ENCODE assay signal across 20 cellular contexts in genomic region chr6:149152521-149152920, GRCh38.
DNase-seq lines count a peak whose midpoint lies in the region; ATAC-seq and TF ChIP-seq lines count a peak whose summit lies in the region.
"Had no signal": no experiment of that assay in that cellular context is flagged by ENCODE, and none has a peak within 500 bp of the region (broad histone marks: within the 10 kb centered on the region; RNA-seq: fewer than 3 reads in every experiment).

No MANE protein-coding gene starts in this region.

- WGBS in esophagus muscularis mucosa = 73% methylated on average over 1 of the region's 1 CpG

- TF ChIP-seq POLR2A in esophagus muscularis mucosa (IDR thresholded peaks at IDR 0.05; ENCODE audit: low read depth) = no peak

- no peak for ATAC-seq in CD4-positive, CD25-positive, alpha-beta regulatory T cell (ENCODE audit: low read depth in 2 of 2)
- ATAC-seq in activated CD8-positive, alpha-beta T cell treated with anti-CD3 and anti-CD28 coated beads for 36 hours = no peak
- ATAC-seq in HG03457 (IDR thresholded peaks at IDR 0.05; ENCODE audit: unreplicated experiment) (no peak), upper lobe of right lung (no peak)
- ATAC-seq: PC-3 had no signal

- H3K9me3 ChIP-seq in CD4-positive, CD25-positive, alpha-beta regulatory T cell (ENCODE audit: control insufficient read depth in 2 of 2, low read length in 2 of 2) = no peaks in the 10 kb centered on the region
- no peaks in the 10 kb centered on the region for H3K9me3 ChIP-seq in esophagus muscularis mucosa
- H3K9me3 ChIP-seq in upper lobe of right lung = no peaks in the 10 kb centered on the region
- H3K9me3 ChIP-seq: MG63 had no signal

- H3K27ac ChIP-seq in CD4-positive, CD25-positive, alpha-beta regulatory T cell (ENCODE audit: insufficient read depth, low read length, poor library complexity, severe bottlenecking) = no peak overlapping the region
- H3K27ac ChIP-seq in esophagus muscularis mucosa (replicated peaks in 1 of 4) (no peak overlapping the region), upper lobe of right lung (no peak overlapping the region)
- H3K27ac ChIP-seq: GM23248 had no signal

- H3K27me3 ChIP-seq in CD4-positive, CD25-positive, alpha-beta regulatory T cell (ENCODE audit: control insufficient read depth, insufficient read depth, low read length) = no peaks in the 10 kb centered on the region
- H3K27me3 ChIP-seq in esophagus muscularis mucosa = no peaks in the 10 kb centered on the region
- H3K27me3 ChIP-seq in upper lobe of right lung = no peaks in the 10 kb centered on the region

- no peaks in the 10 kb centered on the region for H3K36me3 ChIP-seq in CD4-positive, CD25-positive, alpha-beta regulatory T cell (ENCODE audit: control insufficient read depth, insufficient read depth, low read length)
- no peaks in the 10 kb centered on the region for H3K36me3 ChIP-seq in esophagus muscularis mucosa
- H3K36me3 ChIP-seq in upper lobe of right lung = no peaks in the 10 kb centered on the region
- H3K36me3 ChIP-seq: MG63 had no signal

- DNase-seq in activated CD4-positive, alpha-beta T cell treated with anti-CD3 and anti-CD28 coated beads, Interleukin-2, amount 10 ng/mL, durations not matched to agents 24 days and 14 days = peak; percentile 59
- DNase-seq in activated CD4-positive, alpha-beta T cell treated with anti-CD3 and anti-CD28 coated beads, Interleukin-2, amount 10 ng/mL, durations not matched to agents 7 days and 5 days = no peak
- DNase-seq in CD4-positive, CD25-positive, alpha-beta regulatory T cell = no peak
- no peak for DNase-seq in activated CD8-positive, alpha-beta T cell treated with anti-CD3 and anti-CD28 coated beads for 36 hours
- DNase-seq in esophagus muscularis mucosa (ENCODE audit: extremely low spot score) (peak; percentile 60), GF-D8 (lab: John Stamatoyannopoulos, UW) (no peak), upper lobe of right lung (no peak)
- DNase-seq: DMS79, GM23248, HCEC 1CT, MG63, NCI-H1048, NCI-H1436, NCI-H1930, NCI-H226, PC-3, RPMI8226, SHP77 treated with DMSO at 0.1 percent for 48 hours had no signal

- peaks cover 59% of the 10 kb centered on the region for H3K4me1 ChIP-seq in CD4-positive, CD25-positive, alpha-beta regulatory T cell (ENCODE audit: control insufficient read depth, insufficient read depth, low read length, poor library complexity, severe bottlenecking)
- peaks cover 0 to 8% (median under 1%) of the 10 kb centered on the region in 4 donors for H3K4me1 ChIP-seq in esophagus muscularis mucosa
- H3K4me1 ChIP-seq in upper lobe of right lung = no peaks in the 10 kb centered on the region

- H3K27me3 Mint-ChIP-seq in activated CD4-positive, alpha-beta T cell treated with anti-CD3 and anti-CD28 coated beads, Interleukin-2, amount 10 ng/mL, durations not matched to agents 24 days and 14 days = no peaks in the 10 kb centered on the region
- no peaks in the 10 kb centered on the region for H3K27me3 Mint-ChIP-seq in activated CD4-positive, alpha-beta T cell treated with anti-CD3 and anti-CD28 coated beads, Interleukin-2, amount 10 ng/mL, durations not matched to agents 7 days and 5 days
- no peaks in the 10 kb centered on the region for H3K27me3 Mint-ChIP-seq in CD4-positive, CD25-positive, alpha-beta regulatory T cell
- H3K27me3 Mint-ChIP-seq in activated CD8-positive, alpha-beta T cell treated with anti-CD3 and anti-CD28 coated beads for 36 hours = no peaks in the 10 kb centered on the region
- H3K27me3 Mint-ChIP-seq: IgD-negative memory B cell had no signal

- CTCF ChIA-PET in activated CD4-positive, alpha-beta T cell treated with anti-CD3 and anti-CD28 coated beads, Interleukin-2, amount 10 ng/mL, durations not matched to agents 7 days and 5 days (lab: Charles Lee) = interaction anchor here (0.6 to 3.7 kb wide), 10 partner anchors 10 to 109 kb away, joined by 3 to 20 read pairs (median 4); no protein-coding TSS in a partner anchor
- CTCF ChIA-PET in activated CD8-positive, alpha-beta T cell treated with anti-CD3 and anti-CD28 coated beads for 36 hours (lab: Charles Lee) = interaction anchor here (0.8 to 1.6 kb wide), 3 partner anchors 70 to 365 kb away, joined by 3 to 4 read pairs (median 4); no protein-coding TSS in a partner anchor

- H3K4me3 ChIP-seq in CD4-positive, CD25-positive, alpha-beta regulatory T cell (ENCODE audit: low read depth, low read length) = no peak overlapping the region
- no peak overlapping the region for H3K4me3 ChIP-seq in esophagus muscularis mucosa
- H3K4me3 ChIP-seq in upper lobe of right lung = no peak overlapping the region
- H3K4me3 ChIP-seq: GM23248, MG63 had no signal

- peaks cover 57% of the 10 kb centered on the region for H3K36me3 Mint-ChIP-seq in activated CD4-positive, alpha-beta T cell treated with anti-CD3 and anti-CD28 coated beads, Interleukin-2, amount 10 ng/mL, durations not matched to agents 24 days and 14 days (ENCODE audit: low read depth)
- peaks cover 52% of the 10 kb centered on the region for H3K36me3 Mint-ChIP-seq in activated CD4-positive, alpha-beta T cell treated with anti-CD3 and anti-CD28 coated beads, Interleukin-2, amount 10 ng/mL, durations not matched to agents 7 days and 5 days (ENCODE audit: low read depth)
- no peaks in the 10 kb centered on the region for H3K36me3 Mint-ChIP-seq in CD4-positive, CD25-positive, alpha-beta regulatory T cell
- peaks cover 35% of the 10 kb centered on the region for H3K36me3 Mint-ChIP-seq in activated CD8-positive, alpha-beta T cell treated with anti-CD3 and anti-CD28 coated beads for 36 hours (ENCODE audit: low read depth)
- H3K36me3 Mint-ChIP-seq: IgD-negative memory B cell had no signal

- no peak for TF ChIP-seq EP300 in esophagus muscularis mucosa (IDR thresholded peaks at IDR 0.05)

- H3K4me3 Mint-ChIP-seq in activated CD4-positive, alpha-beta T cell treated with anti-CD3 and anti-CD28 coated beads, Interleukin-2, amount 10 ng/mL, durations not matched to agents 24 days and 14 days = peak overlapping the region; percentile 71
- H3K4me3 Mint-ChIP-seq in activated CD4-positive, alpha-beta T cell treated with anti-CD3 and anti-CD28 coated beads, Interleukin-2, amount 10 ng/mL, durations not matched to agents 7 days and 5 days = no peak overlapping the region
- peak overlapping the region in 1 of 4 donors; percentile 53 for H3K4me3 Mint-ChIP-seq in CD4-positive, CD25-positive, alpha-beta regulatory T cell
- H3K4me3 Mint-ChIP-seq in activated CD8-positive, alpha-beta T cell treated with anti-CD3 and anti-CD28 coated beads for 36 hours = no peak overlapping the region
- H3K4me3 Mint-ChIP-seq: IgD-negative memory B cell had no signal

- no peak for TF ChIP-seq CTCF in activated CD8-positive, alpha-beta T cell treated with anti-CD3 and anti-CD28 coated beads for 36 hours (IDR thresholded peaks at IDR 0.05)
- no peak for TF ChIP-seq CTCF in esophagus muscularis mucosa (IDR thresholded peaks at IDR 0.05)
- no peak for TF ChIP-seq CTCF in upper lobe of right lung (IDR thresholded peaks at IDR 0.05)

- H3K4me1 Mint-ChIP-seq in activated CD4-positive, alpha-beta T cell treated with anti-CD3 and anti-CD28 coated beads, Interleukin-2, amount 10 ng/mL, durations not matched to agents 24 days and 14 days = peaks cover 79% of the 10 kb centered on the region
- peaks cover 71% of the 10 kb centered on the region for H3K4me1 Mint-ChIP-seq in activated CD4-positive, alpha-beta T cell treated with anti-CD3 and anti-CD28 coated beads, Interleukin-2, amount 10 ng/mL, durations not matched to agents 7 days and 5 days
- peaks cover 42 to 72% (median 61%) of the 10 kb centered on the region in 4 donors for H3K4me1 Mint-ChIP-seq in CD4-positive, CD25-positive, alpha-beta regulatory T cell
- H3K4me1 Mint-ChIP-seq in activated CD8-positive, alpha-beta T cell treated with anti-CD3 and anti-CD28 coated beads for 36 hours (ENCODE audit: low read depth) = peaks cover 69% of the 10 kb centered on the region
- H3K4me1 Mint-ChIP-seq: IgD-negative memory B cell had no signal

- H3K9me3 Mint-ChIP-seq in activated CD4-positive, alpha-beta T cell treated with anti-CD3 and anti-CD28 coated beads, Interleukin-2, amount 10 ng/mL, durations not matched to agents 24 days and 14 days = peaks cover 24% of the 10 kb centered on the region
- H3K9me3 Mint-ChIP-seq in activated CD4-positive, alpha-beta T cell treated with anti-CD3 and anti-CD28 coated beads, Interleukin-2, amount 10 ng/mL, durations not matched to agents 7 days and 5 days = peaks cover 34% of the 10 kb centered on the region
- H3K9me3 Mint-ChIP-seq in CD4-positive, CD25-positive, alpha-beta regulatory T cell = peaks cover 0 to 13% (median 1%) of the 10 kb centered on the region in 7 donors
- H3K9me3 Mint-ChIP-seq in activated CD8-positive, alpha-beta T cell treated with anti-CD3 and anti-CD28 coated beads for 36 hours = peaks cover 24% of the 10 kb centered on the region
- H3K9me3 Mint-ChIP-seq: IgD-negative memory B cell had no signal

- POLR2A ChIA-PET in activated CD4-positive, alpha-beta T cell treated with anti-CD3 and anti-CD28 coated beads, Interleukin-2, amount 10 ng/mL, durations not matched to agents 7 days and 5 days (lab: Charles Lee) = interaction anchor here (0.6 kb wide), 1 partner anchor 331 kb away, joined by 4 read pairs; no protein-coding TSS in a partner anchor
- POLR2A ChIA-PET in activated CD8-positive, alpha-beta T cell treated with anti-CD3 and anti-CD28 coated beads for 36 hours (lab: Charles Lee) = interaction anchor here (0.5 to 1.8 kb wide), 4 partner anchors 13 to 217 kb away, joined by 3 to 6 read pairs (median 4); no protein-coding TSS in a partner anchor

- intact Hi-C loops in activated CD4-positive, alpha-beta T cell treated with anti-CD3 and anti-CD28 coated beads, Interleukin-2, amount 10 ng/mL, durations not matched to agents 24 days and 14 days (cut with micrococcal nuclease) = no loop called here
- intact Hi-C loops in activated CD8-positive, alpha-beta T cell treated with anti-CD3 and anti-CD28 coated beads for 36 hours (cut with micrococcal nuclease) = no loop called here
- intact Hi-C loops in esophagus muscularis mucosa (cut with DNase I) = no loop called here
- intact Hi-C loops in upper lobe of right lung (cut with DNase I) = no loop called here

- H3K27ac Mint-ChIP-seq in activated CD4-positive, alpha-beta T cell treated with anti-CD3 and anti-CD28 coated beads, Interleukin-2, amount 10 ng/mL, durations not matched to agents 24 days and 14 days = peak overlapping the region; percentile 94
- no peak overlapping the region for H3K27ac Mint-ChIP-seq in activated CD4-positive, alpha-beta T cell treated with anti-CD3 and anti-CD28 coated beads, Interleukin-2, amount 10 ng/mL, durations not matched to agents 7 days and 5 days
- peak overlapping the region; percentile 88 to 97 (median 92) for H3K27ac Mint-ChIP-seq in CD4-positive, CD25-positive, alpha-beta regulatory T cell
- peak overlapping the region; percentile 50 for H3K27ac Mint-ChIP-seq in activated CD8-positive, alpha-beta T cell treated with anti-CD3 and anti-CD28 coated beads for 36 hours
- H3K27ac Mint-ChIP-seq: IgD-negative memory B cell had no signal

Comparison
In these comparisons a context has a peak if more than half of its experiments do, and no peak if none do; other contexts are left out.
1. DNase-seq: peak in activated CD4-positive, alpha-beta T cell treated with anti-CD3 and anti-CD28 coated beads, Interleukin-2, amount 10 ng/mL, durations not matched to agents 24 days and 14 days (single experiment) and esophagus muscularis mucosa (single experiment); none in activated CD4-positive, alpha-beta T cell treated with anti-CD3 and anti-CD28 coated beads, Interleukin-2, amount 10 ng/mL, durations not matched to agents 7 days and 5 days (single experiment), CD4-positive, CD25-positive, alpha-beta regulatory T cell (0 of 3), activated CD8-positive, alpha-beta T cell treated with anti-CD3 and anti-CD28 coated beads for 36 hours (single experiment), GF-D8 (single experiment) and upper lobe of right lung (single experiment).